In the genomic region with DNA sequence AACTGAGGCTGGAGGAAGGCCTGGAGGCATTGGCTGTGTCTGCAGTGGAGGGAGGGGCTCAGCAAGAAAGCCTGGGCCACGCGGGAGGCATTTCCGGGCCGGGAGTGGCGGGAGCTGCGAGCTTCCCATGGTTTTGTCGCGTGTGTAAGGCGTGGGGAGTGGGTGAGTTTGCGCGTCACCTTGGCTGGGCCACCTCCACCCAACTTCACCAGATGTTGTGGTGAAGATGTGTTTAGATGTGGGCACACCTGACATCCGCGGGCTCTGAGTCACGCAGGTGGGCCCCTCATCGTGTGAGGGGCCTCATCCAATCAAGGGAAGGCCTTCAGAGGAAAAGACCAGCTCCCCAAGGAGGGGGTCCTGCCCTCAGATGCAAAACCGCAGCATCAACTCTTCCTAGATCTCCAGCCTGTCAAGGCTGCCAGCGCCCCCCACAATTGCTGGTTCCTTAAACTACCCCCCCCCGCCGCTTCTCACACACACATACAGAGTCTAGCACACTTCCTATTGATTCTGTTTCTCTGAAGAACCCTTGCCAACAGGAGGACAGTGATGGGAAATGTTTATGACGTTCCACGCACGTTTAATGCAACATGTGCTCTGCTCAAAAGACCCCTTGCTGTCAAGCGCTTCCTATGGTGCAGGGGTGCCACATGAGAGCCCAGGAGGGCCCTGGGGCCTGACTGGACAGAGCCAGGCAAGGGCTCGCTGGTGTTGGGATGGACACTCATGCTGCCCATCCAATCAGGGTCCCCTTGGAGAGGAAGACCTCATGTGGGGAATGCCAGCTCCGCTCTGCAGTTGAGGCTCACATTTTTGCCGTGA, we compare ENCODE assay signal across 13 cellular contexts.
DNase-seq lines count a peak whose midpoint lies in the region; ATAC-seq lines count a peak whose summit lies in the region.
"Had no signal": no experiment of that assay in that cellular context is flagged by ENCODE, and none has a peak within 500 bp of the region (broad histone marks: within the 10 kb centered on the region; RNA-seq: fewer than 3 reads in every experiment).

No MANE protein-coding gene starts in this region.

- ATAC-seq in activated CD4-positive, CD25-positive, alpha-beta regulatory T cell treated with anti-CD3 and anti-CD28 coated beads, Interleukin-2, amount 50 U/mL, for 24 hours = peak; percentile 28 to 47
- ATAC-seq in effector memory CD8-positive, alpha-beta T cell (replicated peaks) = peak; percentile 73
- no peak for ATAC-seq in GM19035 (IDR thresholded peaks at IDR 0.05; ENCODE audit: unreplicated experiment)
- no peak for ATAC-seq in GM21447 (IDR thresholded peaks at IDR 0.05; ENCODE audit: unreplicated experiment)
- no peak for ATAC-seq in GM18511 (IDR thresholded peaks at IDR 0.05; ENCODE audit: unreplicated experiment)
- ATAC-seq: pancreas had no signal

- peaks cover 3 to 12% of the 10 kb centered on the region in 2 donors for H3K4me1 Mint-ChIP-seq in effector memory CD8-positive, alpha-beta T cell (ENCODE audit: low read depth in 2 of 2)
- H3K4me1 Mint-ChIP-seq: memory B cell had no signal

- H3K36me3 Mint-ChIP-seq in effector memory CD8-positive, alpha-beta T cell (ENCODE audit: insufficient read depth) = no peaks in the 10 kb centered on the region
- H3K36me3 Mint-ChIP-seq: memory B cell had no signal

- peaks cover 0 to 8% of the 10 kb centered on the region in 2 donors for H3K27me3 Mint-ChIP-seq in effector memory CD8-positive, alpha-beta T cell

- H3K27ac Mint-ChIP-seq in effector memory CD8-positive, alpha-beta T cell = no peak overlapping the region
- H3K27ac Mint-ChIP-seq: memory B cell had no signal

- no peaks in the 10 kb centered on the region for H3K9me3 Mint-ChIP-seq in effector memory CD8-positive, alpha-beta T cell
- H3K9me3 Mint-ChIP-seq: memory B cell had no signal

- peak overlapping the region in 1 of 2 donors; percentile 45 for H3K4me3 Mint-ChIP-seq in effector memory CD8-positive, alpha-beta T cell
- H3K4me3 Mint-ChIP-seq: memory B cell had no signal

- no peak for DNase-seq in activated CD4-positive, CD25-positive, alpha-beta regulatory T cell treated with anti-CD3 and anti-CD28 coated beads, Interleukin-2, amount 50 U/mL, for 72 hours
- peak; percentile 43 for DNase-seq in activated CD8-positive, alpha-beta memory T cell treated with anti-CD3 and anti-CD28 coated beads, Interleukin-2, amount 50 U/mL, for 4 hours
- DNase-seq in effector memory CD8-positive, alpha-beta T cell = no peak
- DNase-seq in stimulated activated CD8-positive, alpha-beta memory T cell treated with anti-CD3 and anti-CD28 coated beads, Interleukin-4, amount 100 ng/mL, for 48 hours = peak; percentile 42
- DNase-seq: Calu3, NCI-H1092, NCI-H510A had no signal

Comparison
In these comparisons a context has a peak if more than half of its experiments do, and no peak if none do; other contexts are left out.
1. ATAC-seq: peak in activated CD4-positive, CD25-positive, alpha-beta regulatory T cell treated with anti-CD3 and anti-CD28 coated beads, Interleukin-2, amount 50 U/mL, for 24 hours (2 of 2) and effector memory CD8-positive, alpha-beta T cell (single experiment); none in GM19035 (single experiment), GM21447 (single experiment) and GM18511 (single experiment).
2. DNase-seq: peak in activated CD8-positive, alpha-beta memory T cell treated with anti-CD3 and anti-CD28 coated beads, Interleukin-2, amount 50 U/mL, for 4 hours (single experiment) and stimulated activated CD8-positive, alpha-beta memory T cell treated with anti-CD3 and anti-CD28 coated beads, Interleukin-4, amount 100 ng/mL, for 48 hours (single experiment); none in activated CD4-positive, CD25-positive, alpha-beta regulatory T cell treated with anti-CD3 and anti-CD28 coated beads, Interleukin-2, amount 50 U/mL, for 72 hours (single experiment) and effector memory CD8-positive, alpha-beta T cell (0 of 3).